In genomic region chrX:52078133-52078532, GRCh38 we compare ENCODE assay signal across 23 cellular contexts.
"Had no signal": no experiment of that assay in that cellular context is flagged by ENCODE, and none has a peak within 500 bp of the region (broad histone marks: within the 10 kb centered on the region; RNA-seq: fewer than 3 reads in every experiment).

No MANE protein-coding gene starts in this region.

- H3K9me3 Mint-ChIP-seq: activated CD4-positive, alpha-beta memory T cell treated with anti-CD3 and anti-CD28 coated beads for 36 hours; activated naive CD4-positive, alpha-beta T cell treated with anti-CD3 and anti-CD28 coated beads for 36 hours; activated naive CD8-positive, alpha-beta T cell treated with anti-CD3 and anti-CD28 coated beads, Interleukin-2, amount 10 ng/mL, durations not matched to agents 7 days and 5 days; activated T-cell treated with anti-CD3 and anti-CD28 coated beads, Interleukin-2, amount 50 U/mL, for 72 hours; effector memory CD8-positive, alpha-beta T cell; natural killer cell; type B pancreatic cell had no signal

- H3K27ac Mint-ChIP-seq: activated CD4-positive, alpha-beta memory T cell treated with anti-CD3 and anti-CD28 coated beads for 36 hours; activated naive CD4-positive, alpha-beta T cell treated with anti-CD3 and anti-CD28 coated beads for 36 hours; activated naive CD8-positive, alpha-beta T cell treated with anti-CD3 and anti-CD28 coated beads, Interleukin-2, amount 10 ng/mL, durations not matched to agents 7 days and 5 days; activated T-cell treated with anti-CD3 and anti-CD28 coated beads, Interleukin-2, amount 50 U/mL, for 72 hours; effector memory CD8-positive, alpha-beta T cell; natural killer cell; type B pancreatic cell had no signal

- H3K4me3 Mint-ChIP-seq: activated CD4-positive, alpha-beta memory T cell treated with anti-CD3 and anti-CD28 coated beads for 36 hours; activated naive CD4-positive, alpha-beta T cell treated with anti-CD3 and anti-CD28 coated beads for 36 hours; activated naive CD8-positive, alpha-beta T cell treated with anti-CD3 and anti-CD28 coated beads, Interleukin-2, amount 10 ng/mL, durations not matched to agents 7 days and 5 days; activated T-cell treated with anti-CD3 and anti-CD28 coated beads, Interleukin-2, amount 50 U/mL, for 72 hours; effector memory CD8-positive, alpha-beta T cell; natural killer cell; type B pancreatic cell had no signal

- H3K27ac ChIP-seq: colonic mucosa, dorsolateral prefrontal cortex, esophagus muscularis mucosa, left ventricle myocardium inferior, prostate gland, right atrium auricular region, spleen, thoracic aorta, vagina had no signal

- H3K27me3 ChIP-seq: colonic mucosa, esophagus muscularis mucosa, right atrium auricular region, spleen, vagina had no signal

- DNase-seq: activated CD4-positive, alpha-beta memory T cell treated with anti-CD3 and anti-CD28 coated beads for 36 hours; activated CD4-positive, alpha-beta T cell treated with anti-CD3 and anti-CD28 coated beads for 48 hours; activated effector memory CD4-positive, alpha-beta T cell treated with Interleukin-2 at 50 U/mL for 16 hours; activated naive CD4-positive, alpha-beta T cell treated with anti-CD3 and anti-CD28 coated beads for 36 hours; activated naive CD8-positive, alpha-beta T cell treated with anti-CD3 and anti-CD28 coated beads, Interleukin-2, amount 10 ng/mL, durations not matched to agents 7 days and 5 days; activated T-cell treated with anti-CD3 and anti-CD28 coated beads, Interleukin-2, amount 50 U/mL, for 72 hours; amniotic stem cell; colonic mucosa; dorsolateral prefrontal cortex; effector memory CD8-positive, alpha-beta T cell; glutamatergic neuron; hippocampal formation; left ventricle myocardium inferior; natural killer cell; spleen; stimulated activated CD4-positive, alpha-beta T cell treated with anti-CD3 and anti-CD28 coated beads, Interleukin-4, amount 100 ng/mL, for 1 hour; stimulated activated naive CD4-positive, alpha-beta T cell had no signal

- H3K4me1 ChIP-seq: colonic mucosa, esophagus muscularis mucosa, left ventricle myocardium inferior, prostate gland, right atrium auricular region, spleen, vagina had no signal

- H3K4me3 ChIP-seq: colonic mucosa, dorsolateral prefrontal cortex, esophagus muscularis mucosa, left ventricle myocardium inferior, prostate gland, right atrium auricular region, spleen, thoracic aorta, vagina had no signal

- H3K36me3 Mint-ChIP-seq: activated CD4-positive, alpha-beta memory T cell treated with anti-CD3 and anti-CD28 coated beads for 36 hours; activated naive CD8-positive, alpha-beta T cell treated with anti-CD3 and anti-CD28 coated beads, Interleukin-2, amount 10 ng/mL, durations not matched to agents 7 days and 5 days; natural killer cell; type B pancreatic cell had no signal

- H3K4me1 Mint-ChIP-seq: activated naive CD8-positive, alpha-beta T cell treated with anti-CD3 and anti-CD28 coated beads, Interleukin-2, amount 10 ng/mL, durations not matched to agents 7 days and 5 days; natural killer cell had no signal

- ATAC-seq: activated T-cell treated with anti-CD3 and anti-CD28 coated beads, Interleukin-2, amount 50 U/mL, for 72 hours; effector memory CD8-positive, alpha-beta T cell; natural killer cell had no signal
